In the genomic region with DNA sequence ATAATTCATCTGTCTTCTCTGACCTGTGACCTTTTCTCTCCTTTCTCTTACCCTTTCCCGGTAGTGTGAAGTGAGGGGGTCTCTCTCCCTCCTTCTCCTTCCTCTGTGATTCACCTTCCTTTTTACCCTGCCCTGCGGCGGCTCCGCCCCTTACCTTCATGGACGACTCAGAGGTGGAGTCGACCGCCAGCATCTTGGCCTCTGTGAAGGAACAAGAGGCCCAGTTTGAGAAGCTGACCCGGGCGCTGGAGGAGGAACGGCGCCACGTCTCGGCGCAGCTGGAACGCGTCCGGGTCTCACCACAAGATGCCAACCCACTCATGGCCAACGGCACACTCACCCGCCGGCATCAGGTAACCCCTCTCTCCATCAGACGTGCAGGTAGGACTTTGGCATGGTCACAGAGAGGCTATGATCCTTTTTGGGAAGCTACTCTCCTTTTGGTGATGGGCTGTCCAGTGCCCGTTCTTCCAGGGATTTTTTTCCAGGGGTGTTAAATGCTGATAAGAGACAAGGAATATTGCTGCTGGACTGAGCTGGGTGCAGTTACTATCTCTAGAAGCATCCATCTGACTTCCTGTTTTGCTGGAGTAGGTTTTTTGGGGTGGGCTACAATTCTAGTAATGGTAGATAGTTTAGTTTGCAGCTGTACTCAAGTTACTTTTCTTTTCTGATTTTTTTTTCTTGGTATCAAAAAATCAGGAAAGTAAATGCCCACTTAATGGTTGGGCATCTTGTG, we compare ENCODE assay signal across 12 cellular contexts. TPM values are rescaled to one million over a fixed set of nuclear protein-coding genes. Genes with fewer than 3 reads are reported as not detected.
DNase-seq lines count a peak whose midpoint lies in the region; ATAC-seq, FAIRE-seq and TF ChIP-seq lines count a peak whose summit lies in the region.
"Had no signal": no experiment of that assay in that cellular context is flagged by ENCODE, and none has a peak within 500 bp of the region (broad histone marks: within the 10 kb centered on the region; RNA-seq: fewer than 3 reads in every experiment).

No MANE protein-coding gene starts in this region.

- H3K9ac ChIP-seq in mucosa of stomach (ENCODE audit: low read length), result peak overlapping the region; percentile 18
- H3K9ac ChIP-seq in neural progenitor cell, result no peak overlapping the region

- H3F3A ChIP-seq in neural progenitor cell (ENCODE audit: low read depth), result peaks cover 15% of the 10 kb centered on the region

- no peaks in the 10 kb centered on the region; the same call in 1 of the 2 replicates for H3K27me3 Mint-ChIP-seq in HFFc6 (ENCODE audit: insufficient read depth)
- H3K27me3 Mint-ChIP-seq in neural progenitor cell (ENCODE audit: insufficient read depth, low read depth), result no peaks in the 10 kb centered on the region

- POLR2A ChIA-PET in A549 (lab: Yijun Ruan, JAX), result interaction anchor here (0.5 kb wide), 1 partner anchor 354 kb away, joined by 3 read pairs; no protein-coding TSS in a partner anchor

- H3K4me3 ChIP-seq in A549 (no peak overlapping the region), mucosa of stomach (ENCODE audit: low read length) (no peak overlapping the region), neural progenitor cell (no peak overlapping the region)

- H4K20me1 ChIP-seq in neural progenitor cell (ENCODE audit: low read depth), result peaks cover 80% of the 10 kb centered on the region

- H3K27ac Mint-ChIP-seq in HFFc6 (0 out of 2 replicates have a peak overlapping the region, but pooled peaks have one; percentile 56), neural progenitor cell (no peak overlapping the region)

- H3K36me3 Mint-ChIP-seq in HFFc6 (ENCODE audit: low read depth) (peaks cover 38% of the 10 kb centered on the region), neural progenitor cell (peaks cover 35% of the 10 kb centered on the region)

- H3K9me3 Mint-ChIP-seq in HFFc6, result no peaks in the 10 kb centered on the region
- H3K9me3 Mint-ChIP-seq in neural progenitor cell, result no peaks in the 10 kb centered on the region

- H3K36me3 ChIP-seq in mucosa of stomach (ENCODE audit: control insufficient read depth, insufficient read depth, low read length), result peaks cover 9% of the 10 kb centered on the region
- peaks cover 6% of the 10 kb centered on the region for H3K36me3 ChIP-seq in neural progenitor cell

- H3K4me1 ChIP-seq in A549 (peaks cover 66% of the 10 kb centered on the region), mucosa of stomach (ENCODE audit: control insufficient read depth, insufficient read depth, low read length) (peaks cover 67% of the 10 kb centered on the region), neural progenitor cell (peaks cover 22% of the 10 kb centered on the region)

- DNase-seq in A549 (ENCODE audit: low read depth in 1 of 2, low spot score in 1 of 2) (no peak), HFFc6 (no peak), neural progenitor cell (ENCODE audit: low spot score) (no peak), nucleus accumbens (lab: John Stamatoyannopoulos, UW) (no peak)
- DNase-seq in activated CD4-positive, CD25-positive, alpha-beta regulatory T cell treated with anti-CD3 and anti-CD28 coated beads, Interleukin-2, amount 50 U/mL, for 72 hours, result no peak
- DNase-seq: NCI-H526 had no signal

- TF ChIP-seq CTCF in A549 (IDR thresholded peaks at IDR 0.05) (no peak), HFFc6 (IDR thresholded peaks at IDR 0.05) (no peak), neural progenitor cell (IDR thresholded peaks at IDR 0.05) (no peak)

- H3K79me2 ChIP-seq in neural progenitor cell (ENCODE audit: low read depth), result peaks cover 99% of the 10 kb centered on the region

- no peaks in the 10 kb centered on the region for H3K27me3 ChIP-seq in mucosa of stomach (ENCODE audit: control insufficient read depth, insufficient read depth, low read length)
- H3K27me3 ChIP-seq in neural progenitor cell, result no peaks in the 10 kb centered on the region

- no peak for ATAC-seq in A549
- no peak for ATAC-seq in GM21737 (IDR thresholded peaks at IDR 0.05; ENCODE audit: unreplicated experiment)

- FAIRE-seq in A549 (lab: Jason Lieb, UNC), result no peak

- TF ChIP-seq RAD21 in A549 (conservative IDR thresholded peaks at IDR 0.05 in 1 of 2, IDR thresholded peaks at IDR 0.05 in 1 of 2), result no peak

- 90% methylated on average over 22 of the region's 22 CpGs for WGBS in A549 (ENCODE audit: missing lambda C conversion rate)

- peak overlapping the region; percentile 71; the same call in 2 of the 3 replicates for H3K4me2 ChIP-seq in A549
- H3K4me2 ChIP-seq in neural progenitor cell, result no peak overlapping the region

- H2AFZ ChIP-seq in neural progenitor cell (replicated peaks), result no peak overlapping the region

- no peak for TF ChIP-seq EP300 in A549 (IDR thresholded peaks at IDR 0.05)

- no peak for TF ChIP-seq POLR2A in A549 (IDR thresholded peaks at IDR 0.05; ENCODE audit: low read length)

- H3K4me3 Mint-ChIP-seq in HFFc6, result no peak overlapping the region
- H3K4me3 Mint-ChIP-seq in neural progenitor cell, result no peak overlapping the region

- CTCF ChIA-PET in A549 (lab: Yijun Ruan, JAX), result interaction anchor here (0.5 to 5.8 kb wide), 5 partner anchors 9 to 37 kb away, joined by 3 to 38 read pairs (median 3); a partner anchor contains a TSS

- H3K9me3 ChIP-seq in A549 (no peaks in the 10 kb centered on the region), mucosa of stomach (ENCODE audit: control insufficient read depth, low read length) (no peaks in the 10 kb centered on the region), neural progenitor cell (ENCODE audit: low read depth) (no peaks in the 10 kb centered on the region)

- H3K27ac ChIP-seq in A549, result peak overlapping the region; percentile 55 to 71; a peak in 4 of 6 replicates
- peak overlapping the region; percentile 12 for H3K27ac ChIP-seq in angular gyrus (ENCODE audit: low read depth, low read length)
- no peak overlapping the region for H3K27ac ChIP-seq in neural progenitor cell

- H3K4me1 Mint-ChIP-seq in HFFc6 (ENCODE audit: low read depth) (peaks cover 43% of the 10 kb centered on the region), neural progenitor cell (peaks cover 13% of the 10 kb centered on the region)

TF ChIP-seq in A549, 52 proteins besides CTCF, POLR2A, EP300 and RAD21 (continues in another document):
- TF ChIP-seq ZSCAN20 (CRISPR knock-in tag; IDR thresholded peaks at IDR 0.05), result no peak
- no peak for TF ChIP-seq CHD4 (IDR thresholded peaks at IDR 0.05; ENCODE audit: borderline replicate concordance)
- TF ChIP-seq EHF (CRISPR knock-in tag; IDR thresholded peaks at IDR 0.05), result no peak
- no peak for TF ChIP-seq PHF8 (IDR thresholded peaks at IDR 0.05; ENCODE audit: borderline replicate concordance, low read depth)
- TF ChIP-seq ZC3H11A (IDR thresholded peaks at IDR 0.05), result no peak
- TF ChIP-seq, protein P1, sequence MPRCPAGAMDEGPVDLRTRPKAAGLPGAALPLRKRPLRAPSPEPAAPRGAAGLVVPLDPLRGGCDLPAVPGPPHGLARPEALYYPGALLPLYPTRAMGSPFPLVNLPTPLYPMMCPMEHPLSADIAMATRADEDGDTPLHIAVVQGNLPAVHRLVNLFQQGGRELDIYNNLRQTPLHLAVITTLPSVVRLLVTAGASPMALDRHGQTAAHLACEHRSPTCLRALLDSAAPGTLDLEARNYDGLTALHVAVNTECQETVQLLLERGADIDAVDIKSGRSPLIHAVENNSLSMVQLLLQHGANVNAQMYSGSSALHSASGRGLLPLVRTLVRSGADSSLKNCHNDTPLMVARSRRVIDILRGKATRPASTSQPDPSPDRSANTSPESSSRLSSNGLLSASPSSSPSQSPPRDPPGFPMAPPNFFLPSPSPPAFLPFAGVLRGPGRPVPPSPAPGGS (IDR thresholded peaks at IDR 0.05), result no peak
- TF ChIP-seq HOXB13 (CRISPR knock-in tag; IDR thresholded peaks at IDR 0.05; ENCODE audit: low read depth), result no peak
- TF ChIP-seq EHMT2 (IDR thresholded peaks at IDR 0.05; ENCODE audit: low read depth), result no peak
- no peak for TF ChIP-seq SREBF2 (IDR thresholded peaks at IDR 0.05)
- no peak for TF ChIP-seq TP53 (CRISPR knock-in tag; IDR thresholded peaks at IDR 0.05)
- no peak for TF ChIP-seq TFCP2L1 (CRISPR knock-in tag; IDR thresholded peaks at IDR 0.05)
- no peak for TF ChIP-seq RNF2 (IDR thresholded peaks at IDR 0.05; ENCODE audit: borderline replicate concordance, low read depth)
- TF ChIP-seq ESRRA (IDR thresholded peaks at IDR 0.05; ENCODE audit: borderline replicate concordance, low read length), result no peak

RNA-seq across cellular contexts. Expression of a gene that starts 29.9 kb away (rescaled TPM):
- polyA plus RNA-seq in A549 (2011; rRNA removed) (146 and 148 TPM in 2 replicates), A549 (2017; fragmentation: RNase III; extraction: RNeasy Plus Mini Kit Qiagen cat#74134 plus additional on column Dnase treatment) (72.8 to 74.5 TPM (median 74.1 TPM) in 3 replicates)
- 54.5 and 62.5 TPM in 2 replicates for polyA plus RNA-seq in A549 (2012; cell fraction: cytosol; rRNA removed)
- polyA plus RNA-seq in A549 (2012; cell fraction: nucleus; rRNA removed), result 107 and 112 TPM in 2 replicates
- 431 and 540 TPM in 2 replicates for polyA minus RNA-seq in A549 (2011; rRNA and poly(A)+ RNA removed)
- 100 to 1,000 TPM; 131 to 153 (median 147) TPM for total RNA-seq in HFFc6 (2021; fragmentation: NEBNext Ultra II Directional; extraction: Animal tissue kit (Norgen Biotek cat#: 25700))
- total RNA-seq in neural progenitor cell (ENCODE audit: low replicate concordance), result 135 and 150 TPM in 2 replicates

RNA-seq across cellular contexts. Expression of a gene that starts 39.9 kb away (rescaled TPM):
- polyA plus RNA-seq in A549 (2011; rRNA removed) (not detected in 2 replicates), A549 (2017; fragmentation: RNase III; extraction: RNeasy Plus Mini Kit Qiagen cat#74134 plus additional on column Dnase treatment) (not detected in 3 replicates)
- not detected in 2 replicates for polyA plus RNA-seq in A549 (2012; cell fraction: cytosol; rRNA removed)
- polyA plus RNA-seq in A549 (2012; cell fraction: nucleus; rRNA removed), result not detected in 2 replicates
- not detected in 2 replicates for polyA minus RNA-seq in A549 (2011; rRNA and poly(A)+ RNA removed)
- total RNA-seq in HFFc6 (2021; fragmentation: NEBNext Ultra II Directional; extraction: Animal tissue kit (Norgen Biotek cat#: 25700)), result not detected
- total RNA-seq in neural progenitor cell (ENCODE audit: low replicate concordance), result not detected in 2 replicates
- total RNA-seq: Daoy, fibroblast of villous mesenchyme, ureter had no signal

RNA-seq across cellular contexts. Expression of a gene that starts 50.2 kb away (rescaled TPM):
- polyA plus RNA-seq in A549 (2011; rRNA removed) (99.7 and 115 TPM in 2 replicates), A549 (2017; fragmentation: RNase III; extraction: RNeasy Plus Mini Kit Qiagen cat#74134 plus additional on column Dnase treatment) (91.4 to 96.3 TPM (median 91.8 TPM) in 3 replicates)
- 202 and 204 TPM in 2 replicates for polyA plus RNA-seq in A549 (2012; cell fraction: cytosol; rRNA removed)
- polyA plus RNA-seq in A549 (2012; cell fraction: nucleus; rRNA removed), result 138 and 154 TPM in 2 replicates
- 9.0 and 11.6 TPM in 2 replicates for polyA minus RNA-seq in A549 (2011; rRNA and poly(A)+ RNA removed)
- total RNA-seq in HFFc6 (2021; fragmentation: NEBNext Ultra II Directional; extraction: Animal tissue kit (Norgen Biotek cat#: 25700)), result 100 to 1,000 TPM; 128 to 186 (median 140) TPM
- total RNA-seq in neural progenitor cell (ENCODE audit: low replicate concordance), result 164 and 206 TPM in 2 replicates
